ENCODE assay signal across 1 cellular context in genomic region chr10:61961278-61961677, GRCh38.
A peak's percentile ranks its signal among the peaks of the same experiment; 100 is the strongest.
TF ChIP-seq lines count a peak whose summit lies in the region.

No MANE protein-coding gene starts in this region.

TF ChIP-seq in GM12878, 131 proteins besides CTCF, POLR2A, EP300 and RAD21 (continued from another document):
- TF ChIP-seq, protein P1, sequence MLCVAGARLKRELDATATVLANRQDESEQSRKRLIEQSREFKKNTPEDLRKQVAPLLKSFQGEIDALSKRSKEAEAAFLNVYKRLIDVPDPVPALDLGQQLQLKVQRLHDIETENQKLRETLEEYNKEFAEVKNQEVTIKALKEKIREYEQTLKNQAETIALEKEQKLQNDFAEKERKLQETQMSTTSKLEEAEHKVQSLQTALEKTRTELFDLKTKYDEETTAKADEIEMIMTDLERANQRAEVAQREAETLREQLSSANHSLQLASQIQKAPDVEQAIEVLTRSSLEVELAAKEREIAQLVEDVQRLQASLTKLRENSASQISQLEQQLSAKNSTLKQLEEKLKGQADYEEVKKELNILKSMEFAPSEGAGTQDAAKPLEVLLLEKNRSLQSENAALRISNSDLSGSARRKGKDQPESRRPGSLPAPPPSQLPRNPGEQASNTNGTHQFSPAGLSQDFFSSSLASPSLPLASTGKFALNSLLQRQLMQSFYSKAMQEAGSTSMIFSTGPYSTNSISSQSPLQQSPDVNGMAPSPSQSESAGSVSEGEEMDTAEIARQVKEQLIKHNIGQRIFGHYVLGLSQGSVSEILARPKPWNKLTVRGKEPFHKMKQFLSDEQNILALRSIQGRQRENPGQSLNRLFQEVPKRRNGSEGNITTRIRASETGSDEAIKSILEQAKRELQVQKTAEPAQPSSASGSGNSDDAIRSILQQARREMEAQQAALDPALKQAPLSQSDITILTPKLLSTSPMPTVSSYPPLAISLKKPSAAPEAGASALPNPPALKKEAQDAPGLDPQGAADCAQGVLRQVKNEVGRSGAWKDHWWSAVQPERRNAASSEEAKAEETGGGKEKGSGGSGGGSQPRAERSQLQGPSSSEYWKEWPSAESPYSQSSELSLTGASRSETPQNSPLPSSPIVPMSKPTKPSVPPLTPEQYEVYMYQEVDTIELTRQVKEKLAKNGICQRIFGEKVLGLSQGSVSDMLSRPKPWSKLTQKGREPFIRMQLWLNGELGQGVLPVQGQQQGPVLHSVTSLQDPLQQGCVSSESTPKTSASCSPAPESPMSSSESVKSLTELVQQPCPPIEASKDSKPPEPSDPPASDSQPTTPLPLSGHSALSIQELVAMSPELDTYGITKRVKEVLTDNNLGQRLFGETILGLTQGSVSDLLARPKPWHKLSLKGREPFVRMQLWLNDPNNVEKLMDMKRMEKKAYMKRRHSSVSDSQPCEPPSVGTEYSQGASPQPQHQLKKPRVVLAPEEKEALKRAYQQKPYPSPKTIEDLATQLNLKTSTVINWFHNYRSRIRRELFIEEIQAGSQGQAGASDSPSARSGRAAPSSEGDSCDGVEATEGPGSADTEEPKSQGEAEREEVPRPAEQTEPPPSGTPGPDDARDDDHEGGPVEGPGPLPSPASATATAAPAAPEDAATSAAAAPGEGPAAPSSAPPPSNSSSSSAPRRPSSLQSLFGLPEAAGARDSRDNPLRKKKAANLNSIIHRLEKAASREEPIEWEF (IDR thresholded peaks at IDR 0.05; ENCODE audit: insufficient replicate concordance, low read depth, low read length): peak; percentile 71
- TF ChIP-seq IKZF1 (conservative IDR thresholded peaks at IDR 0.05) (no peak), EED (IDR thresholded peaks at IDR 0.05; ENCODE audit: low read depth) (peak; percentile 15; the same call in 1 of the 2 replicates), ZNF687 (IDR thresholded peaks at IDR 0.05) (peak; percentile 66; the same call in 1 of the 2 replicates), NFIC (IDR thresholded peaks at IDR 0.05; ENCODE audit: low read depth, low read length) (peak; percentile 65; the same call in 1 of the 2 replicates), MEF2B (IDR thresholded peaks at IDR 0.05; ENCODE audit: partially characterized antibody, poor library complexity, severe bottlenecking) (peak; percentile 61), ZNF592 (IDR thresholded peaks at IDR 0.05) (0 out of 2 replicates have a peak, but pooled peaks have one; percentile 51), FOXM1 (IDR thresholded peaks at IDR 0.05; ENCODE audit: low read depth, low read length) (peak; percentile 73), TCF3 (IDR thresholded peaks at IDR 0.05; ENCODE audit: borderline replicate concordance, insufficient read depth, low read depth, low read length) (peak; percentile 88; the same call in 1 of the 2 replicates), POLR2AphosphoS5 (IDR thresholded peaks at IDR 0.05; ENCODE audit: low read length) (0 out of 2 replicates have a peak, but pooled peaks have one; percentile 27), MYB (IDR thresholded peaks at IDR 0.05; ENCODE audit: borderline replicate concordance, low read depth, low read length) (peak; percentile 77; the same call in 1 of the 2 replicates), MEF2A (IDR thresholded peaks at IDR 0.05; ENCODE audit: insufficient read depth, low read depth, low read length) (peak; percentile 79), CEBPB (IDR thresholded peaks at IDR 0.05; ENCODE audit: borderline replicate concordance in 1 of 2, low read depth in 2 of 2, low read length in 2 of 2) (no peak), ZNF24 (IDR thresholded peaks at IDR 0.05) (peak; percentile 48; the same call in 1 of the 2 replicates), RUNX3 (IDR thresholded peaks at IDR 0.05; ENCODE audit: low read length) (peak; percentile 73)
